Comparison of ENCODE assay signal across 8 cellular contexts in the genomic region with DNA sequence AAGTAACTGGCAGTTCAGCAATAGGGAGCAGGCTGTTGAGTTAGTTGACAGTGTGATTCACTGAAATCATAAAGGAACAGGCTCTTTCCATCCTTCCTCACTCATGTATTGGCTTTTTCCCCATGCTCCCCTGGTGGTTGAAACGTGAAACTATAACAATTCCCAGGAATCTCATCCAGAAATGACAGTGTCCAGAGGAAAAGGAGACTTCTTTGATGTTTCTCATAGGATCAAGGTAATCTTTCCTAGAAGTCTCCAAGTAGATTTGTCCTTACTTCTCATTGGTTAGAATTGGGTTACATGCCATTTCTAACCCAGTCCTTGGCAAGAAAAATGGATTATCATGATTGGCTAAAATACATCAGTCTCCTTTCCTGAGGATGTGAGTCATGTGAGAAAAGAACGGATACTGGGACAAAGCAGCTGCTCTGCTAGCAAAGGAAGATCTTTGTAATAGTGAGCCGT. TPM values are rescaled to one million over a fixed set of nuclear protein-coding genes. Genes with fewer than 3 reads are reported as not detected.
DNase-seq lines count a peak whose midpoint lies in the region; ATAC-seq and TF ChIP-seq lines count a peak whose summit lies in the region.

No MANE protein-coding gene starts in this region.

- H3K4me1 ChIP-seq in lung (ENCODE audit: control insufficient read depth in 2 of 2, insufficient read depth in 2 of 2, low read length in 2 of 2): peaks cover 0 to 4% of the 10 kb centered on the region in 2 donors

- H3K36me3 Mint-ChIP-seq in activated T-helper 17 cell treated with anti-CD3 and anti-CD28 coated beads, Interleukin-2, amount 50 U/mL, for 72 hours (ENCODE audit: low read depth): peaks cover 97% of the 10 kb centered on the region

- peaks cover under 1 to 6% of the 10 kb centered on the region in 2 donors for H3K36me3 ChIP-seq in lung (ENCODE audit: control insufficient read depth in 2 of 2, insufficient read depth in 2 of 2, low read length in 2 of 2)

- ATAC-seq in lung (ENCODE audit: insufficient read depth, low FRiP score): no peak
- ATAC-seq in activated T-helper 17 cell treated with anti-CD3 and anti-CD28 coated beads, Interleukin-2, amount 50 U/mL, for 72 hours (replicated peaks): no peak

- no peak overlapping the region for H3K4me3 Mint-ChIP-seq in activated T-helper 17 cell treated with anti-CD3 and anti-CD28 coated beads, Interleukin-2, amount 50 U/mL, for 72 hours

- H3K27ac ChIP-seq in lung (ENCODE audit: low read depth in 1 of 2, low read length in 1 of 2): no peak overlapping the region

- no peaks in the 10 kb centered on the region for H3K9me3 Mint-ChIP-seq in activated T-helper 17 cell treated with anti-CD3 and anti-CD28 coated beads, Interleukin-2, amount 50 U/mL, for 72 hours

- no peaks in the 10 kb centered on the region for H3K4me1 Mint-ChIP-seq in activated T-helper 17 cell treated with anti-CD3 and anti-CD28 coated beads, Interleukin-2, amount 50 U/mL, for 72 hours

- H3K4me3 ChIP-seq in AG09309 (ENCODE audit: control insufficient read depth, low read depth, low read length) (no peak overlapping the region), choroid plexus epithelial cell (ENCODE audit: low read depth, low read length) (no peak overlapping the region), lung (no peak overlapping the region)

- H3K27ac Mint-ChIP-seq in activated T-helper 17 cell treated with anti-CD3 and anti-CD28 coated beads, Interleukin-2, amount 50 U/mL, for 72 hours: no peak overlapping the region

- H3K27me3 Mint-ChIP-seq in activated T-helper 17 cell treated with anti-CD3 and anti-CD28 coated beads, Interleukin-2, amount 50 U/mL, for 72 hours: no peaks in the 10 kb centered on the region

- H3K9me3 ChIP-seq in lung (ENCODE audit: control insufficient read depth in 2 of 2, insufficient read depth in 1 of 2, low read length in 1 of 2): no peaks in the 10 kb centered on the region

- DNase-seq in AG09309 (ENCODE audit: low read depth) (peak; percentile 21), M059J (ENCODE audit: low read depth) (peak; percentile 70), choroid plexus epithelial cell (ENCODE audit: low read depth) (peak; percentile 81), lung (ENCODE audit: low spot score) (no peak), DMS114 treated with DMSO at 0.1 percent for 48 hours (lab: John Stamatoyannopoulos, UW; ENCODE audit: unreplicated experiment) (no peak), NOMO-1 (lab: John Stamatoyannopoulos, UW; ENCODE audit: unreplicated experiment in 2 of 2) (no peak)
- no peak for DNase-seq in stimulated activated CD4-positive, alpha-beta T cell treated with anti-CD3 and anti-CD28 coated beads, Interleukin-4, amount 100 ng/mL, for 24 hours

- H3K27me3 ChIP-seq in lung (ENCODE audit: control insufficient read depth, insufficient read depth): no peaks in the 10 kb centered on the region

- WGBS in lung, 2 donors: 46 to 55% methylated on average over 3 of the region's 3 CpGs

- TF ChIP-seq CTCF in AG09309 (IDR thresholded peaks at IDR 0.05; ENCODE audit: control insufficient read depth, insufficient read depth, low read depth, low read length, missing control alignments): peak; percentile 71
- TF ChIP-seq CTCF in choroid plexus epithelial cell (conservative IDR thresholded peaks at IDR 0.05; ENCODE audit: low read depth, low read length): peak; percentile 69
- peak; percentile 7 for TF ChIP-seq CTCF in lung (IDR thresholded peaks at IDR 0.05; ENCODE audit: control extremely low read depth, extremely low read depth)

RNA-seq across cellular contexts. Expression of a gene that starts 14.4 kb away (rescaled TPM):
- total RNA-seq in M059J (2014; rRNA removed; shearing (Covaris generic)): 20.6 and 23.7 TPM in 2 replicates
- total RNA-seq in lung: 10 to 100 TPM; 51.1 to 80.1 TPM
- 10 to 100 TPM; 19.1 to 19.5 TPM for polyA plus RNA-seq in lung
- total RNA-seq in activated T-helper 17 cell treated with anti-CD3 and anti-CD28 coated beads, Interleukin-2, amount 50 U/mL, for 72 hours: 10 to 100 TPM; 22.2 to 28.8 TPM

RNA-seq across cellular contexts. Expression of a gene that starts 14.5 kb away (rescaled TPM):
- 25.3 and 26.5 TPM in 2 replicates for total RNA-seq in M059J (2014; rRNA removed; shearing (Covaris generic))
- total RNA-seq in lung: 10 to 100 TPM; 17.9 to 20.5 TPM
- polyA plus RNA-seq in lung: 10 to 100 TPM; 36.4 to 39.1 TPM
- total RNA-seq in activated T-helper 17 cell treated with anti-CD3 and anti-CD28 coated beads, Interleukin-2, amount 50 U/mL, for 72 hours: 10 to 100 TPM; 10.9 to 14.8 TPM

Comparison
In these comparisons a context has a peak if more than half of its experiments do, and no peak if none do; other contexts are left out.
1. DNase-seq: peak in AG09309 (single experiment), M059J (single experiment) and choroid plexus epithelial cell (single experiment); none in lung (single experiment), stimulated activated CD4-positive, alpha-beta T cell treated with anti-CD3 and anti-CD28 coated beads, Interleukin-4, amount 100 ng/mL, for 24 hours (single experiment), DMS114 treated with DMSO at 0.1 percent for 48 hours (single experiment) and NOMO-1 (0 of 2).
2. CTCF ChIP-seq: peak in every context shown above with its lines; median percentile 71 in AG09309; 69 in choroid plexus epithelial cell; 7 in lung.